ENCODE assay signal across 18 cellular contexts in genomic region chr5:154820383-154820782, GRCh38.
"Had no signal": no experiment of that assay in that cellular context is flagged by ENCODE, and none has a peak within 500 bp of the region (broad histone marks: within the 10 kb centered on the region; RNA-seq: fewer than 3 reads in every experiment).

No MANE protein-coding gene starts in this region.

- H3K4me3 ChIP-seq: body of pancreas, SJCRH30, stomach, testis had no signal

- H3K4me1 ChIP-seq: SJCRH30 had no signal

- H3K27me3 ChIP-seq: body of pancreas, foreskin keratinocyte, SJCRH30, stomach, testis had no signal

- H3K9me3 ChIP-seq: body of pancreas, SJCRH30, stomach, testis had no signal

- ATAC-seq: activated CD4-positive, CD25-positive, alpha-beta regulatory T cell treated with anti-CD3 and anti-CD28 coated beads, Interleukin-2, amount 50 U/mL, for 24 hours; activated T-cell treated with anti-CD3 and anti-CD28 coated beads, Interleukin-2, amount 50 U/mL, for 4 hours; body of pancreas; foreskin keratinocyte; left ventricle myocardium superior had no signal

- H3K4me3 Mint-ChIP-seq: activated naive CD8-positive, alpha-beta T cell treated with anti-CD3 and anti-CD28 coated beads for 36 hours; activated T-cell treated with anti-CD3 and anti-CD28 coated beads, Interleukin-2, amount 50 U/mL, for 4 hours had no signal

- H3K27me3 Mint-ChIP-seq: activated naive CD8-positive, alpha-beta T cell treated with anti-CD3 and anti-CD28 coated beads for 36 hours had no signal

- DNase-seq: activated CD4-positive, alpha-beta T cell treated with anti-CD3 and anti-CD28 coated beads, Interleukin-2, amount 50 U/mL, for 4 hours; activated gamma-delta T cell; activated naive CD8-positive, alpha-beta T cell treated with anti-CD3 and anti-CD28 coated beads for 36 hours; activated T-cell treated with anti-CD3 and anti-CD28 coated beads, Interleukin-2, amount 50 U/mL, for 4 hours; body of pancreas; effector CD8-positive, alpha-beta T cell; foreskin keratinocyte; glutamatergic neuron; hypothalamus; kidney glomerular epithelial cell; left ventricle myocardium superior; mesenchymal stem cell; SJCRH30; stimulated activated CD4-positive, alpha-beta T cell treated with anti-CD3 and anti-CD28 coated beads, Interleukin-4, amount 100 ng/mL, for 24 hours; stomach; T-helper 9 cell; testis had no signal

- H3K27ac ChIP-seq: body of pancreas, foreskin keratinocyte, SJCRH30, stomach, testis had no signal
